8 cellular contexts compared by ENCODE assay signal in the genomic region with DNA sequence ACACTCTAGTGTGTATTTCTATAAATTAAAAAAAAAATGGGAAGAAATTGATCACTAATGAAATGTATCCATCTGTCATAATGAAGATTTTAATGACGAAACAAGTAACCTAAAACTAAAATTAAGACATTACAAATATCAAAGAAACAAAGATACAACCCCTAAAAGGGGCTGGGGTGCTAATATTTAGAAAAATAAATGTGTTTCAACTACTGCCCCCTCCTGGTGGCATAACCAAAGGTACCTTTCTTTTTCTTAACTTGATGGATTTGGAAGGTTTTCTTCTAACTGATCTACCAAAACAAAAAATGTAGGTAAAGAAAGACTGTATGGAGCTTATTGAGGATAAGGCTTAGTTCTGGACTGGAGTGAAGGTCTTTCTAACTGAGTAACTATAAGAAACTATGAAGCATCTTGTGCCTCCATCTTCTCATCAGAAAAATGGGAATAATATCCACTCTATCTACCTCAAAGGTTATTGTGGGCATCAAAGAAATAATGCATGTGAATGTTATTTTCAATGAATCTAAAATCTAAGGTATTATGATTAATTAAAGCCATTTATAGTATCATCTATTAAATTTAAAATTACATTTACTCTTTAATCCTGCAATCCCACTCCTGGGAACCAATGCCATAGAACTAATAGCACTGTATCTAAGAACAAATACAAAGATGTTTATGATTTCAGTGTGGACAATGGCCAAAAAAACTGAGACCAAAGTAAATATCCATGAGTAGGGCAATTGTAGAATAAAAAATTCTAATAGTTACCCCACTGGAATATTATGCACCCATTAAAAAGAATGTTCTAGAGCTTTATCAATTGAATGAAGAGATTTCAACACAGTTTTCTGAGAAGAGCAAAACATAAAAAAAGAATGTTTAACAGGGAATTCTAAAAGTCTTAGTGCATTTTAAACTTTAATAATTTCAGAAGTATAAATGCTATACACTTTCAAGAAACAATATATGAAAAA.
DNase-seq lines count a peak whose midpoint lies in the region; ATAC-seq and TF ChIP-seq lines count a peak whose summit lies in the region.

No MANE protein-coding gene starts in this region.

- peaks cover 13 to 66% (median 25%) of the 10 kb centered on the region in 4 donors for H3K4me1 Mint-ChIP-seq in CD4-positive, CD25-positive, alpha-beta regulatory T cell
- peaks cover 79% of the 10 kb centered on the region for H3K4me1 Mint-ChIP-seq in activated naive CD8-positive, alpha-beta T cell treated with anti-CD3 and anti-CD28 coated beads for 36 hours
- peaks cover 51% of the 10 kb centered on the region for H3K4me1 Mint-ChIP-seq in activated CD4-positive, alpha-beta memory T cell treated with anti-CD3 and anti-CD28 coated beads, Interleukin-2, amount 10 ng/mL, durations not matched to agents 7 days and 5 days

- CTCF ChIA-PET in HEK293 (lab: Yijun Ruan, JAX), result interaction anchor here (0.6 to 1.8 kb wide), 13 partner anchors 8 to 825 kb away, joined by 3 to 7 read pairs (median 3); no protein-coding TSS in a partner anchor
- CTCF ChIA-PET in activated CD4-positive, alpha-beta memory T cell treated with anti-CD3 and anti-CD28 coated beads, Interleukin-2, amount 10 ng/mL, durations not matched to agents 7 days and 5 days (lab: Charles Lee), result interaction anchor here (0.8 to 7.0 kb wide), 10 partner anchors 22 to 300 kb away, joined by 3 to 46 read pairs (median 3); no protein-coding TSS in a partner anchor

- no peak overlapping the region for H3K4me3 Mint-ChIP-seq in CD4-positive, CD25-positive, alpha-beta regulatory T cell
- no peak overlapping the region for H3K4me3 Mint-ChIP-seq in activated naive CD8-positive, alpha-beta T cell treated with anti-CD3 and anti-CD28 coated beads for 36 hours
- no peak overlapping the region for H3K4me3 Mint-ChIP-seq in activated CD4-positive, alpha-beta memory T cell treated with anti-CD3 and anti-CD28 coated beads, Interleukin-2, amount 10 ng/mL, durations not matched to agents 7 days and 5 days

- peaks cover 6% of the 10 kb centered on the region for H3K27me3 Mint-ChIP-seq in CD4-positive, CD25-positive, alpha-beta regulatory T cell
- H3K27me3 Mint-ChIP-seq in activated naive CD8-positive, alpha-beta T cell treated with anti-CD3 and anti-CD28 coated beads for 36 hours, result no peaks in the 10 kb centered on the region
- peaks cover 2% of the 10 kb centered on the region for H3K27me3 Mint-ChIP-seq in activated CD4-positive, alpha-beta memory T cell treated with anti-CD3 and anti-CD28 coated beads, Interleukin-2, amount 10 ng/mL, durations not matched to agents 7 days and 5 days

- H3K36me3 ChIP-seq in CD4-positive, CD25-positive, alpha-beta regulatory T cell (ENCODE audit: control insufficient read depth, insufficient read depth, low read length), result no peaks in the 10 kb centered on the region
- H3K36me3 ChIP-seq in HEK293 (ENCODE audit: control insufficient read depth in 2 of 2, insufficient read depth in 1 of 2, low read length in 2 of 2), result no peaks in the 10 kb centered on the region

- peak in 2 of 3 donors; percentile 37 to 71 for DNase-seq in CD4-positive, CD25-positive, alpha-beta regulatory T cell
- DNase-seq in activated naive CD8-positive, alpha-beta T cell treated with anti-CD3 and anti-CD28 coated beads for 36 hours, result no peak
- peak; percentile 17 to 36 for DNase-seq in lung microvascular endothelial cell (ENCODE audit: low read depth in 2 of 2)
- no peak for DNase-seq in HuH-7 (ENCODE audit: low spot score)
- DNase-seq in activated CD4-positive, alpha-beta memory T cell treated with anti-CD3 and anti-CD28 coated beads, Interleukin-2, amount 10 ng/mL, durations not matched to agents 7 days and 5 days, result no peak

- no peak for TF ChIP-seq CTCF in HEK293 (tag by site-specific recombination; IDR thresholded peaks at IDR 0.05)

- H3K4me3 ChIP-seq in CD4-positive, CD25-positive, alpha-beta regulatory T cell (ENCODE audit: low read depth, low read length), result no peak overlapping the region
- H3K4me3 ChIP-seq in HEK293 (ENCODE audit: low read depth, low read length), result no peak overlapping the region

- peaks cover 2% of the 10 kb centered on the region for H3K27me3 ChIP-seq in CD4-positive, CD25-positive, alpha-beta regulatory T cell (ENCODE audit: control insufficient read depth, insufficient read depth, low read length)

- POLR2A ChIA-PET in HEK293 (lab: Yijun Ruan, JAX), result no interaction called here
- POLR2A ChIA-PET in activated CD4-positive, alpha-beta memory T cell treated with anti-CD3 and anti-CD28 coated beads, Interleukin-2, amount 10 ng/mL, durations not matched to agents 7 days and 5 days (lab: Charles Lee), result interaction anchor here (0.8 kb wide), 1 partner anchor 69 kb away, joined by 4 read pairs; no protein-coding TSS in a partner anchor

- ATAC-seq in CD4-positive, CD25-positive, alpha-beta regulatory T cell (ENCODE audit: low read depth in 2 of 2), result no peak
- ATAC-seq in HG02642 (IDR thresholded peaks at IDR 0.05; ENCODE audit: poor library complexity, unreplicated experiment) (no peak), GM21737 (IDR thresholded peaks at IDR 0.05; ENCODE audit: unreplicated experiment) (no peak)

- no peaks in the 10 kb centered on the region for H3K9me3 Mint-ChIP-seq in CD4-positive, CD25-positive, alpha-beta regulatory T cell
- peaks cover 7% of the 10 kb centered on the region for H3K9me3 Mint-ChIP-seq in activated naive CD8-positive, alpha-beta T cell treated with anti-CD3 and anti-CD28 coated beads for 36 hours
- no peaks in the 10 kb centered on the region for H3K9me3 Mint-ChIP-seq in activated CD4-positive, alpha-beta memory T cell treated with anti-CD3 and anti-CD28 coated beads, Interleukin-2, amount 10 ng/mL, durations not matched to agents 7 days and 5 days

- peaks cover 0 to 2% of the 10 kb centered on the region in 2 experiments for H3K9me3 ChIP-seq in CD4-positive, CD25-positive, alpha-beta regulatory T cell (ENCODE audit: control insufficient read depth in 2 of 2, low read length in 2 of 2)
- no peaks in the 10 kb centered on the region for H3K9me3 ChIP-seq in HEK293 (ENCODE audit: control insufficient read depth, insufficient read depth, low read depth, low read length)

- no peak overlapping the region for H3K27ac ChIP-seq in CD4-positive, CD25-positive, alpha-beta regulatory T cell (ENCODE audit: insufficient read depth, low read length, poor library complexity, severe bottlenecking)
- no peak overlapping the region for H3K27ac ChIP-seq in HEK293 (ENCODE audit: extremely low read depth, low read depth, low read length)

- H3K36me3 Mint-ChIP-seq in CD4-positive, CD25-positive, alpha-beta regulatory T cell, result no peaks in the 10 kb centered on the region
- peaks cover 32% of the 10 kb centered on the region for H3K36me3 Mint-ChIP-seq in activated naive CD8-positive, alpha-beta T cell treated with anti-CD3 and anti-CD28 coated beads for 36 hours
- peaks cover 3% of the 10 kb centered on the region for H3K36me3 Mint-ChIP-seq in activated CD4-positive, alpha-beta memory T cell treated with anti-CD3 and anti-CD28 coated beads, Interleukin-2, amount 10 ng/mL, durations not matched to agents 7 days and 5 days (ENCODE audit: low read depth)

- no peak overlapping the region for H3K27ac Mint-ChIP-seq in CD4-positive, CD25-positive, alpha-beta regulatory T cell
- H3K27ac Mint-ChIP-seq in activated naive CD8-positive, alpha-beta T cell treated with anti-CD3 and anti-CD28 coated beads for 36 hours, result peak overlapping the region; percentile 92
- no peak overlapping the region for H3K27ac Mint-ChIP-seq in activated CD4-positive, alpha-beta memory T cell treated with anti-CD3 and anti-CD28 coated beads, Interleukin-2, amount 10 ng/mL, durations not matched to agents 7 days and 5 days

- H3K4me1 ChIP-seq in CD4-positive, CD25-positive, alpha-beta regulatory T cell (ENCODE audit: control insufficient read depth, insufficient read depth, low read length, poor library complexity, severe bottlenecking), result peaks cover 11% of the 10 kb centered on the region
- peaks cover 3% of the 10 kb centered on the region for H3K4me1 ChIP-seq in HEK293 (ENCODE audit: control insufficient read depth, insufficient read depth, low read length)

TF ChIP-seq in HEK293, 187 proteins besides CTCF, POLR2A, EP300 and RAD21 (continues in another document):
- TF ChIP-seq, protein P1, sequence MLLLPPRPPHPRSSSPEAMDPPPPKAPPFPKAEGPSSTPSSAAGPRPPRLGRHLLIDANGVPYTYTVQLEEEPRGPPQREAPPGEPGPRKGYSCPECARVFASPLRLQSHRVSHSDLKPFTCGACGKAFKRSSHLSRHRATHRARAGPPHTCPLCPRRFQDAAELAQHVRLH (tag by site-specific recombination; IDR thresholded peaks at IDR 0.05), result peak; percentile 40; the same call in 1 of the 2 replicates
- no peak for TF ChIP-seq GLIS1 (tag by site-specific recombination; IDR thresholded peaks at IDR 0.05)
- peak; percentile 83 for TF ChIP-seq ZNF146 (tag by site-specific recombination; IDR thresholded peaks at IDR 0.05)
- no peak for TF ChIP-seq ZSCAN23 (tag by site-specific recombination; IDR thresholded peaks at IDR 0.05)
- no peak for TF ChIP-seq ZNF561 (tag by site-specific recombination; IDR thresholded peaks at IDR 0.05; ENCODE audit: borderline replicate concordance)
- TF ChIP-seq KLF10 (tag by site-specific recombination; IDR thresholded peaks at IDR 0.05), result no peak
- TF ChIP-seq, protein P2, sequence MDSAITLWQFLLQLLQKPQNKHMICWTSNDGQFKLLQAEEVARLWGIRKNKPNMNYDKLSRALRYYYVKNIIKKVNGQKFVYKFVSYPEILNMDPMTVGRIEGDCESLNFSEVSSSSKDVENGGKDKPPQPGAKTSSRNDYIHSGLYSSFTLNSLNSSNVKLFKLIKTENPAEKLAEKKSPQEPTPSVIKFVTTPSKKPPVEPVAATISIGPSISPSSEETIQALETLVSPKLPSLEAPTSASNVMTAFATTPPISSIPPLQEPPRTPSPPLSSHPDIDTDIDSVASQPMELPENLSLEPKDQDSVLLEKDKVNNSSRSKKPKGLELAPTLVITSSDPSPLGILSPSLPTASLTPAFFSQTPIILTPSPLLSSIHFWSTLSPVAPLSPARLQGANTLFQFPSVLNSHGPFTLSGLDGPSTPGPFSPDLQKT (IDR thresholded peaks at IDR 0.05; ENCODE audit: borderline replicate concordance, low read depth, low read length), result no peak
- TF ChIP-seq, protein P3, sequence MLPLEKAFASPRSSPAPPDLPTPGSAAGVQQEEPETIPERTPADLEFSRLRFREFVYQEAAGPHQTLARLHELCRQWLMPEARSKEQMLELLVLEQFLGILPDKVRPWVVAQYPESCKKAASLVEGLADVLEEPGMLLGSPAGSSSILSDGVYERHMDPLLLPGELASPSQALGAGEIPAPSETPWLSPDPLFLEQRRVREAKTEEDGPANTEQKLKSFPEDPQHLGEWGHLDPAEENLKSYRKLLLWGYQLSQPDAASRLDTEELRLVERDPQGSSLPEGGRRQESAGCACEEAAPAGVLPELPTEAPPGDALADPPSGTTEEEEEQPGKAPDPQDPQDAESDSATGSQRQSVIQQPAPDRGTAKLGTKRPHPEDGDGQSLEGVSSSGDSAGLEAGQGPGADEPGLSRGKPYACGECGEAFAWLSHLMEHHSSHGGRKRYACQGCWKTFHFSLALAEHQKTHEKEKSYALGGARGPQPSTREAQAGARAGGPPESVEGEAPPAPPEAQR (tag by site-specific recombination; IDR thresholded peaks at IDR 0.05), result no peak
- TF ChIP-seq SP2 (tag by site-specific recombination; IDR thresholded peaks at IDR 0.05), result no peak

Comparison
In these comparisons a context has a peak if more than half of its experiments do, and no peak if none do; other contexts are left out.
1. DNase-seq: peak in CD4-positive, CD25-positive, alpha-beta regulatory T cell (2 of 3) and lung microvascular endothelial cell (2 of 2); none in activated naive CD8-positive, alpha-beta T cell treated with anti-CD3 and anti-CD28 coated beads for 36 hours (single experiment), HuH-7 (single experiment) and activated CD4-positive, alpha-beta memory T cell treated with anti-CD3 and anti-CD28 coated beads, Interleukin-2, amount 10 ng/mL, durations not matched to agents 7 days and 5 days (single experiment).